1 cellular context compared by ENCODE assay signal in the genomic region with DNA sequence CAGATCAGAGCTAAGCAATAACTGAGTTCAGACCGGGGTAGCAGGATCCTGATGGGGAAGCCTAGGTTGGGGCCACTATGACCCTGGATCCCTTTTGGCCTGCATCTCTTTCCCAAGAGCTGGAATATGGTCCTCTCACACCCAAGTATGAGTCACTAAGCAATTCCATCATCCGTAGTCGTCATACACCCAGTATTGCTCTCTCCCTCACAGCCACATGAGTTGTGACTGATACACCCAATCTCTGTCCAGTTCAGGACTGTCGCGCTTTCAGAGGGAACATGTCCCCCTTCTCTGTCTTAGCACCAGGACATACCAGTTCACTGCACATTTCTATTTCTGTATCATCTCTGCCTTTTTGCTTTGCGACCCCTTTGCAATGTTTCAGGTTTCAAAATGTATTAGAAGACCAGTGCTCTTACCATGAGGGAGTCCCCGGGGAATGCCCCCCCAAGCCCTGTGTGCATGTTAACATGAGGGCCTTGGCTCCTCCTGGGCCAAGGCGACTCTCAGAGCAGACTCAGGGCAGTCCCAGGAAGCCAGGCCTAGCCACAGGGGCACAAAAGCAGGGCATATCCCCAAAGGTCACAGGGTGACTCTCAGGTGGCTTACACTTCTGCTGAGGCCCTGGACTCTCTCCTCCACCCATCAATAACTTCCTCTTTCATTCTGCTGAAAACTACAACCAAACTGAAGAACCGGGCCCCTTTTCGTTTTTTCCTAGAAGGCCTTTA.
A peak's percentile ranks its signal among the peaks of the same experiment; 100 is the strongest.
TF ChIP-seq lines count a peak whose summit lies in the region.

No MANE protein-coding gene starts in this region.

TF ChIP-seq in K562, 482 proteins besides CTCF, POLR2A, EP300 and RAD21 (continued from another document):
- TF ChIP-seq, protein P1, sequence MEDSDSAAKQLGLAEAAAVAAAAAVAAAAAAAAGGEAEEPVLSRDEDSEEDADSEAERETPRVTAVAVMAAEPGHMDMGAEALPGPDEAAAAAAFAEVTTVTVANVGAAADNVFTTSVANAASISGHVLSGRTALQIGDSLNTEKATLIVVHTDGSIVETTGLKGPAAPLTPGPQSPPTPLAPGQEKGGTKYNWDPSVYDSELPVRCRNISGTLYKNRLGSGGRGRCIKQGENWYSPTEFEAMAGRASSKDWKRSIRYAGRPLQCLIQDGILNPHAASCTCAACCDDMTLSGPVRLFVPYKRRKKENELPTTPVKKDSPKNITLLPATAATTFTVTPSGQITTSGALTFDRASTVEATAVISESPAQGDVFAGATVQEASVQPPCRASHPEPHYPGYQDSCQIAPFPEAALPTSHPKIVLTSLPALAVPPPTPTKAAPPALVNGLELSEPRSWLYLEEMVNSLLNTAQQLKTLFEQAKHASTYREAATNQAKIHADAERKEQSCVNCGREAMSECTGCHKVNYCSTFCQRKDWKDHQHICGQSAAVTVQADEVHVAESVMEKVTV (CRISPR knock-in tag; IDR thresholded peaks at IDR 0.05): no peak
- TF ChIP-seq DACH1 (IDR thresholded peaks at IDR 0.05; ENCODE audit: partially characterized antibody) (no peak), TFAM (CRISPR knock-in tag; conservative IDR thresholded peaks at IDR 0.05) (no peak), MED1 (CRISPR knock-in tag; IDR thresholded peaks at IDR 0.05; ENCODE audit: borderline replicate concordance) (no peak), EHMT2 (IDR thresholded peaks at IDR 0.05) (peak; percentile 60; the same call in 1 of the 2 replicates), ELF4 (CRISPR knock-in tag; IDR thresholded peaks at IDR 0.05) (no peak)
- TF ChIP-seq, protein P2, sequence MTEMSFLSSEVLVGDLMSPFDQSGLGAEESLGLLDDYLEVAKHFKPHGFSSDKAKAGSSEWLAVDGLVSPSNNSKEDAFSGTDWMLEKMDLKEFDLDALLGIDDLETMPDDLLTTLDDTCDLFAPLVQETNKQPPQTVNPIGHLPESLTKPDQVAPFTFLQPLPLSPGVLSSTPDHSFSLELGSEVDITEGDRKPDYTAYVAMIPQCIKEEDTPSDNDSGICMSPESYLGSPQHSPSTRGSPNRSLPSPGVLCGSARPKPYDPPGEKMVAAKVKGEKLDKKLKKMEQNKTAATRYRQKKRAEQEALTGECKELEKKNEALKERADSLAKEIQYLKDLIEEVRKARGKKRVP (CRISPR knock-in tag; IDR thresholded peaks at IDR 0.05): no peak
- TF ChIP-seq, protein P3, sequence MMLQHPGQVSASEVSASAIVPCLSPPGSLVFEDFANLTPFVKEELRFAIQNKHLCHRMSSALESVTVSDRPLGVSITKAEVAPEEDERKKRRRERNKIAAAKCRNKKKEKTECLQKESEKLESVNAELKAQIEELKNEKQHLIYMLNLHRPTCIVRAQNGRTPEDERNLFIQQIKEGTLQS (IDR thresholded peaks at IDR 0.05): peak; percentile 75
- TF ChIP-seq, protein P3 (CRISPR knock-in tag; conservative IDR thresholded peaks at IDR 0.05): no peak
